8 cellular contexts compared by ENCODE assay signal in genomic region chr15:77819271-77819806, GRCh38.
DNase-seq lines count a peak whose midpoint lies in the region; ATAC-seq and TF ChIP-seq lines count a peak whose summit lies in the region.

No MANE protein-coding gene starts in this region.

- H3K9ac ChIP-seq in iPS-18a (ENCODE audit: low read length) = no peak overlapping the region

- H3K27me3 ChIP-seq in RWPE2 (ENCODE audit: insufficient read depth, poor library complexity, severe bottlenecking) (peaks cover 34% of the 10 kb centered on the region), iPS-18a (ENCODE audit: control insufficient read depth, insufficient read depth, low read length) (peaks cover 51% of the 10 kb centered on the region)

- H3K36me3 ChIP-seq in RWPE2 (ENCODE audit: low read depth) (no peaks in the 10 kb centered on the region), iPS-18a (ENCODE audit: control insufficient read depth, low read depth, low read length) (no peaks in the 10 kb centered on the region)

- H3K4me1 ChIP-seq in RWPE2 (ENCODE audit: insufficient read depth, poor library complexity, severe bottlenecking) (no peaks in the 10 kb centered on the region), iPS-18a (ENCODE audit: control insufficient read depth, low read depth, low read length) (peaks cover 6% of the 10 kb centered on the region)

- DNase-seq in NCI-H2196 (lab: John Stamatoyannopoulos, UW; ENCODE audit: unreplicated experiment) (peak; percentile 37), NCI-H2196 treated with DMSO at 0.1 percent for 48 hours (lab: John Stamatoyannopoulos, UW; ENCODE audit: unreplicated experiment) (no peak), RWPE2 (ENCODE audit: low spot score) (no peak), superior temporal gyrus (ENCODE audit: extremely low spot score) (peak; percentile 29), mesenteric fat pad (ENCODE audit: low spot score) (no peak)

- ATAC-seq in RWPE2 (ENCODE audit: low read depth) = no peak; the same call in 2 of the 3 replicates
- ATAC-seq in GM21390 (IDR thresholded peaks at IDR 0.05; ENCODE audit: unreplicated experiment) = no peak
- no peak for ATAC-seq in HG03139 (IDR thresholded peaks at IDR 0.05; ENCODE audit: unreplicated experiment)

- H3K4me3 ChIP-seq in RWPE2 (ENCODE audit: severe bottlenecking) (peak overlapping the region; percentile 37), iPS-18a (ENCODE audit: low read length) (peak overlapping the region; percentile 42)

- H3K27ac ChIP-seq in RWPE2 (ENCODE audit: poor library complexity, severe bottlenecking) (no peak overlapping the region), iPS-18a (ENCODE audit: low read length) (no peak overlapping the region)

- no peak for TF ChIP-seq CTCF in RWPE2 (IDR thresholded peaks at IDR 0.05; ENCODE audit: poor library complexity, severe bottlenecking)

- H3K9me3 ChIP-seq in RWPE2 (ENCODE audit: severe bottlenecking) = no peaks in the 10 kb centered on the region
- no peaks in the 10 kb centered on the region for H3K9me3 ChIP-seq in iPS-18a (ENCODE audit: control insufficient read depth, low read depth, low read length)

Comparison
In these comparisons a context has a peak if more than half of its experiments do, and no peak if none do; other contexts are left out.
1. DNase-seq: peak in NCI-H2196 (single experiment) and superior temporal gyrus (single experiment); none in NCI-H2196 treated with DMSO at 0.1 percent for 48 hours (single experiment), RWPE2 (single experiment) and mesenteric fat pad (single experiment).